7 cellular contexts compared by ENCODE assay signal in the genomic region with DNA sequence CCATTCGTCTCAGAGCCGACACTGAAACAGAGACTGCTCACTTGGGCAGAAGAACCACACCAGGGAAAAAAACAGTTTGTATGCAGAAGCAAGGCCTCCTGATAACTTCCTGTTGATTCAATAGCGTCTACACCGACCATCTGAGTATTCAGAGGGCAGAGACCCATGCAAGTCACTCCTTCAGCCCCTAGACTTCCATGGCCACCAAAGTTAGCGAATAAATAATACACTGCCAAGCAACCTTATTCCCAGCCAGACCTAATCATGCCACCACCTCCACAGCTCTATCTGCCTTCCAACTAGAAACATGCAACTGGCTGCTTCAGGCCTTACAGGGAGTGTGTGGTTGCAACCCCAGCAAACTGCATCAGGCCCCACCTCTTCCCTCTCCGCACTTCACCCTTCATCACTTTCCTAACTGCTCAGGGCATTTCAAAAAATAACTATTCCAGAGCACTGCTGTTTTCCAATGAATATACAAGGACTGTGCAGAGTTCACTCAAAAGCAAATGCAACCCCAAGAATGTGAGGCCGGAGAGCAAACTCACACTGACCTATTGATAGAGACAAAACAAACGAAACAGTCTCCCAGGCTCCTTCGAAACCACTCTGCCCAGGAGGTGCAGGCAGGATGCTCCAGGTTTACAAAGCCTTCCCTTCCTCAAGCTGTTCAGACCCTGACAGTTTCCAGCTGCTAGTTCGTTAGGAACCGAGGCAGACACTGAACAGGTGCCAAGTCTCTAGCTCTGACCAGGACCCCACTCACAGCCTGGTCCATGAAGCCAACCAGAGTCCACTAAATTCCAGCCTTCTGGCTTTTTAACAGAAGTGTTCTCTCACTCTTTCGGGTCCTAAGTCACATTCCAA. TPM values are rescaled to one million over a fixed set of nuclear protein-coding genes. Genes with fewer than 3 reads are reported as not detected.
DNase-seq lines count a peak whose midpoint lies in the region; ATAC-seq and TF ChIP-seq lines count a peak whose summit lies in the region.

No MANE protein-coding gene starts in this region.

- intact Hi-C loops in esophagus muscularis mucosa (cut with DNase I) = loop anchor here (5.0 to 10.0 kb wide), 4 partner anchors 68 to 165 kb away; a partner anchor contains a TSS
- intact Hi-C loops in psoas muscle (cut with DNase I) = loop anchor here in 1 of 2 donors (2.0 to 10.0 kb wide), 3 partner anchors 92 to 165 kb away; no protein-coding TSS in a partner anchor

- no peak for TF ChIP-seq EP300 in esophagus muscularis mucosa (IDR thresholded peaks at IDR 0.05)

- H3K36me3 ChIP-seq in H7 (replicated peaks; ENCODE audit: control insufficient read depth, insufficient read depth, low read length) = no peaks in the 10 kb centered on the region
- H3K36me3 ChIP-seq in esophagus muscularis mucosa = no peaks in the 10 kb centered on the region
- H3K36me3 ChIP-seq in psoas muscle (ENCODE audit: insufficient read depth in 1 of 2, low read depth in 1 of 2) = no peaks in the 10 kb centered on the region

- CTCF ChIA-PET in RWPE1 (lab: Yijun Ruan, JAX) = interaction anchor here (0.6 kb wide), 1 partner anchor 105 kb away, joined by 4 read pairs; no protein-coding TSS in a partner anchor

- ATAC-seq in psoas muscle (no peak), HG02884 (IDR thresholded peaks at IDR 0.05; ENCODE audit: unreplicated experiment) (no peak)

- 14% methylated on average over 12 of the region's 12 CpGs for WGBS in esophagus muscularis mucosa
- WGBS in psoas muscle, 3 donors = 28 to 38% (median 30%) methylated on average over 12 of the region's 12 CpGs

- POLR2A ChIA-PET in RWPE1 (lab: Yijun Ruan, JAX; ENCODE audit: low non-redundant PET) = interaction anchor here (0.7 kb wide), 1 partner anchor 39 kb away, joined by 5 read pairs; no protein-coding TSS in a partner anchor

- H3K4me1 ChIP-seq in esophagus muscularis mucosa (peaks cover 77 to 84% (median 80%) of the 10 kb centered on the region in 4 donors), psoas muscle (peaks cover 69% of the 10 kb centered on the region)

- TF ChIP-seq POLR2A in esophagus muscularis mucosa (IDR thresholded peaks at IDR 0.05; ENCODE audit: low read depth) = no peak

- peak; percentile 66 for DNase-seq in H7
- no peak for DNase-seq in RWPE1 (ENCODE audit: low spot score)
- no peak for DNase-seq in esophagus muscularis mucosa (ENCODE audit: extremely low spot score)
- DNase-seq in psoas muscle = no peak
- DNase-seq in iPS-NIHi7 (ENCODE audit: extremely low spot score) = no peak
- no peak for DNase-seq in NCI-H748 (lab: John Stamatoyannopoulos, UW; ENCODE audit: unreplicated experiment)

- peaks cover 2% of the 10 kb centered on the region; the same call in 1 of the 2 replicates for H3K27me3 ChIP-seq in H7 (ENCODE audit: control insufficient read depth, insufficient read depth, low read length)
- no peaks in the 10 kb centered on the region for H3K27me3 ChIP-seq in esophagus muscularis mucosa
- H3K27me3 ChIP-seq in psoas muscle (ENCODE audit: insufficient read depth in 3 of 3, low read length in 2 of 3) = no peaks in the 10 kb centered on the region

- peak overlapping the region; percentile 4; the same call in 1 of the 2 replicates for H3K27ac ChIP-seq in RWPE1
- H3K27ac ChIP-seq in esophagus muscularis mucosa (replicated peaks in 1 of 4) = peak overlapping the region; percentile 14 to 69 (median 53)
- peak overlapping the region; percentile 46 for H3K27ac ChIP-seq in psoas muscle

- no peaks in the 10 kb centered on the region for H3K9me3 ChIP-seq in esophagus muscularis mucosa
- no peaks in the 10 kb centered on the region for H3K9me3 ChIP-seq in psoas muscle

- TF ChIP-seq CTCF in RWPE1 (conservative IDR thresholded peaks at IDR 0.05; ENCODE audit: low read depth) (no peak), esophagus muscularis mucosa (IDR thresholded peaks at IDR 0.05) (no peak), psoas muscle (IDR thresholded peaks at IDR 0.05) (no peak)

- H3K4me3 ChIP-seq in H7 (ENCODE audit: insufficient read depth, low read depth, low read length) = no peak overlapping the region
- peak overlapping the region; percentile 2 to 25 (median 18) for H3K4me3 ChIP-seq in esophagus muscularis mucosa
- H3K4me3 ChIP-seq in psoas muscle = peak overlapping the region; percentile 43

RNA-seq across cellular contexts. Expression of a gene that starts 3.6 kb away (rescaled TPM):
- total RNA-seq in H7 (2014; rRNA removed; shearing (Covaris generic)) = 63.6 and 80.7 TPM in 2 replicates
- total RNA-seq in esophagus muscularis mucosa (10 to 100 TPM; 67.9 to 84.7 (median 73.3) TPM), psoas muscle (100 to 1,000 TPM in 3 of 4 donors, 10 to 100 TPM in 1; 87.5 to 135 (median 120) TPM)
- polyA plus RNA-seq in psoas muscle = 100 to 1,000 TPM in 1 of 3 donors, 10 to 100 TPM in 2; 41.6 to 108 (median 47.1) TPM
